ENCODE assay signal across 22 cellular contexts in the genomic region with DNA sequence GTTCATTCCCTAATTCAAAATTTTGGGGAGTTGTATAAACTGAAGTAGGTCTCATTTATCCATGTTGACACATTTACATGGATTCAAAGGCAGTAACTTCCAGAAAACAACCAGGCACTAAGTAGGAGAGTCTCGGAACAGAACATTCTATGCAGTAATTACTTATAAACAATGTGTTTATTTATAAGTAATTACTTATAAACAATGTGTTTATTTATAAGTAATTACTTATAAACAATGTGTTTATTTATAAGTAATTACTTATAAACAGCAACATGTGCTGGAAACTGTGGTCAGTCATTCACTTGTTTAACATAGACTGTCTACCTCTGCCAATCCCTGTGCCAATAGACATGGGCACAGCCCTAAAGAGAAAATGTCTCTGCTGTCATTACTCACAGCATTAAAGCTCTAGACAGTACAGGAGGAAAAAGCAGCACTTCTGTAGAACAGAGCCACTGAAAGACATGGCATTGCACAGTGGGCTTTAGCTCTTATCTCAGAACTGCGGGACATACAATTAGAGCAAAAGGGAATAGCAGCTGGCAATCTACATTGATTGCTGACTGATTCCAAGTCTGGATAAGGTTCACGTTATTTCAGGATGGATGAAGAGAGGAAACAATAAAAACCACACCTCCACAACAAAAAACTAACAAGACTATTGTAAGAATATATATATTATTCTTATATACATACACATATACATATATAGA.
"Had no signal": no experiment of that assay in that cellular context is flagged by ENCODE, and none has a peak within 500 bp of the region (broad histone marks: within the 10 kb centered on the region; RNA-seq: fewer than 3 reads in every experiment).

No MANE protein-coding gene starts in this region.

- H3K36me3 ChIP-seq: adrenal gland, WERI-Rb-1 had no signal

- ATAC-seq: activated CD4-positive, alpha-beta T cell treated with anti-CD3 and anti-CD28 coated beads for 36 hours; activated T-cell treated with anti-CD3 and anti-CD28 coated beads, Interleukin-2, amount 50 U/mL, for 72 hours; PC-3 had no signal

- H3K4me1 ChIP-seq: adrenal gland had no signal

- H3K27me3 ChIP-seq: adrenal gland, MG63 had no signal

- DNase-seq: activated CD4-positive, alpha-beta memory T cell treated with anti-CD3 and anti-CD28 coated beads, Interleukin-2, amount 10 ng/mL, durations not matched to agents 7 days and 5 days; activated CD4-positive, alpha-beta T cell treated with anti-CD3 and anti-CD28 coated beads for 36 hours; activated CD4-positive, alpha-beta T cell treated with anti-CD3 and anti-CD28 coated beads, Interleukin-2, amount 50 U/mL, for 1 hour; activated CD8-positive, alpha-beta memory T cell treated with anti-CD3 and anti-CD28 coated beads, Interleukin-2, amount 50 U/mL, for 4 hours; activated naive CD4-positive, alpha-beta T cell treated with anti-CD3 and anti-CD28 coated beads, Interleukin-2, amount 50 U/mL, for 16 hours; activated naive CD8-positive, alpha-beta T cell treated with anti-CD3 and anti-CD28 coated beads, Interleukin-2, amount 10 ng/mL, durations not matched to agents 7 days and 5 days; activated T-cell treated with anti-CD3 and anti-CD28 coated beads, Interleukin-2, amount 50 U/mL, for 72 hours; adrenal gland; anterior cingulate cortex; MG63; MV-4-11; NCI-H1092 treated with DMSO at 0.1 percent for 48 hours; NCI-H1417 treated with DMSO at 0.1 percent for 48 hours; NCI-H187; NCI-H2081; NCI-H446 treated with DMSO at 0.1 percent for 48 hours; NCI-H524 treated with DMSO at 0.1 percent for 48 hours; NCI-H82; PC-3; SIG-M5; T-helper 1 cell; WERI-Rb-1 had no signal

- H3K4me3 ChIP-seq: adrenal gland, MG63 had no signal

- H3K9me3 ChIP-seq: adrenal gland had no signal

- H3K27ac ChIP-seq: adrenal gland, WERI-Rb-1 had no signal
